In genomic region chr6:131960371-131961133, GRCh38 we compare ENCODE assay signal across 1 cellular context.
TF ChIP-seq lines count a peak whose summit lies in the region.

No MANE protein-coding gene starts in this region.

TF ChIP-seq in HepG2, 621 proteins besides CTCF, POLR2A, EP300 and RAD21 (continued from another document and continues in another):
- TF ChIP-seq IRF9 (CRISPR knock-in tag; IDR thresholded peaks at IDR 0.05; ENCODE audit: borderline replicate concordance) (no peak), FOXO4 (CRISPR knock-in tag; conservative IDR thresholded peaks at IDR 0.05) (no peak), KIAA2018 (CRISPR knock-in tag; IDR thresholded peaks at IDR 0.05; ENCODE audit: borderline replicate concordance) (no peak), ZNF557 (CRISPR knock-in tag; IDR thresholded peaks at IDR 0.05) (no peak), ZGPAT (CRISPR knock-in tag; IDR thresholded peaks at IDR 0.05) (peak; percentile 31; the same call in 1 of the 2 replicates), DBP (CRISPR knock-in tag; IDR thresholded peaks at IDR 0.05; ENCODE audit: not compliant biosample characterization) (no peak), TEF (CRISPR knock-in tag; IDR thresholded peaks at IDR 0.05) (no peak), PHF8 (CRISPR knock-in tag; IDR thresholded peaks at IDR 0.05) (no peak), GATAD2A (CRISPR knock-in tag; IDR thresholded peaks at IDR 0.05) (peak; percentile 17; the same call in 1 of the 2 replicates), SMC3 (IDR thresholded peaks at IDR 0.05; ENCODE audit: low read length) (peak; percentile 41; the same call in 1 of the 2 replicates), ZFP37 (CRISPR knock-in tag; IDR thresholded peaks at IDR 0.05; ENCODE audit: borderline replicate concordance) (no peak), NFE2L1 (CRISPR knock-in tag; IDR thresholded peaks at IDR 0.05; ENCODE audit: borderline replicate concordance) (no peak), GPN1 (CRISPR knock-in tag; IDR thresholded peaks at IDR 0.05; ENCODE audit: borderline replicate concordance) (no peak), ARID2 (CRISPR knock-in tag; IDR thresholded peaks at IDR 0.05; ENCODE audit: borderline replicate concordance) (peak; percentile 72; the same call in 1 of the 2 replicates), CENPT (CRISPR knock-in tag; IDR thresholded peaks at IDR 0.05; ENCODE audit: low read depth) (no peak), LBX2 (CRISPR knock-in tag; IDR thresholded peaks at IDR 0.05; ENCODE audit: borderline replicate concordance) (no peak), ATF7 (IDR thresholded peaks at IDR 0.05) (peak; percentile 72), ATF7 (CRISPR knock-in tag; IDR thresholded peaks at IDR 0.05) (no peak), KLF13 (CRISPR knock-in tag; IDR thresholded peaks at IDR 0.05) (no peak), ZNF432 (CRISPR knock-in tag; IDR thresholded peaks at IDR 0.05; ENCODE audit: borderline replicate concordance) (no peak), NFATC3 (CRISPR knock-in tag; IDR thresholded peaks at IDR 0.05) (no peak), MEF2D (CRISPR knock-in tag; IDR thresholded peaks at IDR 0.05) (no peak), ZNF563 (CRISPR knock-in tag; IDR thresholded peaks at IDR 0.05) (no peak), PAX8 (CRISPR knock-in tag; IDR thresholded peaks at IDR 0.05; ENCODE audit: borderline replicate concordance) (no peak), MZF1 (CRISPR knock-in tag; IDR thresholded peaks at IDR 0.05; ENCODE audit: borderline replicate concordance) (no peak), ZNF280B (CRISPR knock-in tag; IDR thresholded peaks at IDR 0.05; ENCODE audit: borderline replicate concordance) (no peak), PAXIP1 (CRISPR knock-in tag; conservative IDR thresholded peaks at IDR 0.05) (no peak), NFKBIZ (CRISPR knock-in tag; IDR thresholded peaks at IDR 0.05) (no peak), FOXK1 (CRISPR knock-in tag; IDR thresholded peaks at IDR 0.05; ENCODE audit: borderline replicate concordance, low read depth) (no peak), ZSCAN12 (CRISPR knock-in tag; IDR thresholded peaks at IDR 0.05) (no peak), RXRB (CRISPR knock-in tag; IDR thresholded peaks at IDR 0.05; ENCODE audit: borderline replicate concordance) (no peak), ARID3A (IDR thresholded peaks at IDR 0.05; ENCODE audit: low read depth, low read length) (no peak), SMYD3 (CRISPR knock-in tag; IDR thresholded peaks at IDR 0.05) (0 out of 2 replicates have a peak, but pooled peaks have one; percentile 65), SUZ12 (IDR thresholded peaks at IDR 0.05; ENCODE audit: low read depth, low read length) (no peak), ATF7-NPFF (CRISPR knock-in tag; IDR thresholded peaks at IDR 0.05; ENCODE audit: low read depth) (no peak), SETDB1 (CRISPR knock-in tag; IDR thresholded peaks at IDR 0.05; ENCODE audit: borderline replicate concordance) (no peak)
